ENCODE assay signal across 1 cellular context in the genomic region with DNA sequence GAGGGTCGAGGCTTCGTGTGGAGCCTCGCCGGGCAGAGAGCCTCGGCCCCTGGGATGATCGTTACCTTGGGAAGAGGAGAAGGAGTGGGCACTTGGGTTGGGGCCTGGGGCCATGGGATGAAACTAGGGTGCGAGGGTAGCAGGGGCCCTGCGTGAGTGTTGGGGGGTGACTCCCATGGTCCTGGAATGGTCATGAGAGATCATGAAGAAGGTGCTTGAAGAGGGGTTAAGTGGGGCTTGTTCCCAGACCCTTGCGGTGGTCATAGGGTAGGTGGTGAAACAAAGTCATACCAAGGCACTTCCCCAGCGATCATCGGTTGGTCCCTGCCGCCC.
TF ChIP-seq lines count a peak whose summit lies in the region.

No MANE protein-coding gene starts in this region.

TF ChIP-seq in K562, 482 proteins besides CTCF, POLR2A, EP300 and RAD21 (continued from another document and continues in another):
- TF ChIP-seq, protein P1, sequence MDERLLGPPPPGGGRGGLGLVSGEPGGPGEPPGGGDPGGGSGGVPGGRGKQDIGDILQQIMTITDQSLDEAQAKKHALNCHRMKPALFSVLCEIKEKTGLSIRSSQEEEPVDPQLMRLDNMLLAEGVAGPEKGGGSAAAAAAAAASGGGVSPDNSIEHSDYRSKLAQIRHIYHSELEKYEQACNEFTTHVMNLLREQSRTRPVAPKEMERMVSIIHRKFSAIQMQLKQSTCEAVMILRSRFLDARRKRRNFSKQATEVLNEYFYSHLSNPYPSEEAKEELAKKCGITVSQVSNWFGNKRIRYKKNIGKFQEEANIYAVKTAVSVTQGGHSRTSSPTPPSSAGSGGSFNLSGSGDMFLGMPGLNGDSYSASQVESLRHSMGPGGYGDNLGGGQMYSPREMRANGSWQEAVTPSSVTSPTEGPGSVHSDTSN (CRISPR knock-in tag; IDR thresholded peaks at IDR 0.05; ENCODE audit: low read depth) = no peak
- TF ChIP-seq, protein P1 (tag; conservative IDR thresholded peaks at IDR 0.05; ENCODE audit: low read depth) = no peak
- TF ChIP-seq SIN3B (IDR thresholded peaks at IDR 0.05; ENCODE audit: low read depth) = no peak; the same call in 1 of the 2 replicates
- no peak for TF ChIP-seq SMARCA4 (IDR thresholded peaks at IDR 0.05)
- no peak for TF ChIP-seq NUFIP1 (IDR thresholded peaks at IDR 0.05; ENCODE audit: partially characterized antibody)
- TF ChIP-seq DMBX1 (CRISPR knock-in tag; IDR thresholded peaks at IDR 0.05; ENCODE audit: borderline replicate concordance) = no peak
- no peak for TF ChIP-seq RCOR1 (IDR thresholded peaks at IDR 0.05; ENCODE audit: borderline replicate concordance in 1 of 2, low read depth in 2 of 2, low read length in 2 of 2)
- TF ChIP-seq HNRNPL (IDR thresholded peaks at IDR 0.05; ENCODE audit: low read depth, low read length) = no peak
- TF ChIP-seq, protein P2, sequence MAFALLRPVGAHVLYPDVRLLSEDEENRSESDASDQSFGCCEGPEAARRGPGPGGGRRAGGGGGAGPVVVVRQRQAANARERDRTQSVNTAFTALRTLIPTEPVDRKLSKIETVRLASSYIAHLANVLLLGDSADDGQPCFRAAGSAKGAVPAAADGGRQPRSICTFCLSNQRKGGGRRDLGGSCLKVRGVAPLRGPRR (CRISPR knock-in tag; IDR thresholded peaks at IDR 0.05) = peak; percentile 57; the same call in 1 of the 2 replicates
- TF ChIP-seq ZNF232 (CRISPR knock-in tag; IDR thresholded peaks at IDR 0.05) = no peak
- TF ChIP-seq ZBTB7A (IDR thresholded peaks at IDR 0.05; ENCODE audit: borderline replicate concordance, control insufficient read depth, low read depth, low read length) = no peak
- TF ChIP-seq, protein P3, sequence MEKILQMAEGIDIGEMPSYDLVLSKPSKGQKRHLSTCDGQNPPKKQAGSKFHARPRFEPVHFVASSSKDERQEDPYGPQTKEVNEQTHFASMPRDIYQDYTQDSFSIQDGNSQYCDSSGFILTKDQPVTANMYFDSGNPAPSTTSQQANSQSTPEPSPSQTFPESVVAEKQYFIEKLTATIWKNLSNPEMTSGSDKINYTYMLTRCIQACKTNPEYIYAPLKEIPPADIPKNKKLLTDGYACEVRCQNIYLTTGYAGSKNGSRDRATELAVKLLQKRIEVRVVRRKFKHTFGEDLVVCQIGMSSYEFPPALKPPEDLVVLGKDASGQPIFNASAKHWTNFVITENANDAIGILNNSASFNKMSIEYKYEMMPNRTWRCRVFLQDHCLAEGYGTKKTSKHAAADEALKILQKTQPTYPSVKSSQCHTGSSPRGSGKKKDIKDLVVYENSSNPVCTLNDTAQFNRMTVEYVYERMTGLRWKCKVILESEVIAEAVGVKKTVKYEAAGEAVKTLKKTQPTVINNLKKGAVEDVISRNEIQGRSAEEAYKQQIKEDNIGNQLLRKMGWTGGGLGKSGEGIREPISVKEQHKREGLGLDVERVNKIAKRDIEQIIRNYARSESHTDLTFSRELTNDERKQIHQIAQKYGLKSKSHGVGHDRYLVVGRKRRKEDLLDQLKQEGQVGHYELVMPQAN (IDR thresholded peaks at IDR 0.05; ENCODE audit: borderline replicate concordance) = peak; percentile 42; the same call in 1 of the 2 replicates
- TF ChIP-seq, protein P4, sequence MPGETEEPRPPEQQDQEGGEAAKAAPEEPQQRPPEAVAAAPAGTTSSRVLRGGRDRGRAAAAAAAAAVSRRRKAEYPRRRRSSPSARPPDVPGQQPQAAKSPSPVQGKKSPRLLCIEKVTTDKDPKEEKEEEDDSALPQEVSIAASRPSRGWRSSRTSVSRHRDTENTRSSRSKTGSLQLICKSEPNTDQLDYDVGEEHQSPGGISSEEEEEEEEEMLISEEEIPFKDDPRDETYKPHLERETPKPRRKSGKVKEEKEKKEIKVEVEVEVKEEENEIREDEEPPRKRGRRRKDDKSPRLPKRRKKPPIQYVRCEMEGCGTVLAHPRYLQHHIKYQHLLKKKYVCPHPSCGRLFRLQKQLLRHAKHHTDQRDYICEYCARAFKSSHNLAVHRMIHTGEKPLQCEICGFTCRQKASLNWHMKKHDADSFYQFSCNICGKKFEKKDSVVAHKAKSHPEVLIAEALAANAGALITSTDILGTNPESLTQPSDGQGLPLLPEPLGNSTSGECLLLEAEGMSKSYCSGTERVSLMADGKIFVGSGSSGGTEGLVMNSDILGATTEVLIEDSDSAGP (CRISPR knock-in tag; IDR thresholded peaks at IDR 0.05) = 0 out of 2 replicates have a peak, but pooled peaks have one; percentile 29
- TF ChIP-seq, protein P5, sequence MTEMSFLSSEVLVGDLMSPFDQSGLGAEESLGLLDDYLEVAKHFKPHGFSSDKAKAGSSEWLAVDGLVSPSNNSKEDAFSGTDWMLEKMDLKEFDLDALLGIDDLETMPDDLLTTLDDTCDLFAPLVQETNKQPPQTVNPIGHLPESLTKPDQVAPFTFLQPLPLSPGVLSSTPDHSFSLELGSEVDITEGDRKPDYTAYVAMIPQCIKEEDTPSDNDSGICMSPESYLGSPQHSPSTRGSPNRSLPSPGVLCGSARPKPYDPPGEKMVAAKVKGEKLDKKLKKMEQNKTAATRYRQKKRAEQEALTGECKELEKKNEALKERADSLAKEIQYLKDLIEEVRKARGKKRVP (CRISPR knock-in tag; IDR thresholded peaks at IDR 0.05) = no peak
- peak; percentile 47; the same call in 1 of the 2 replicates for TF ChIP-seq ATF7 (IDR thresholded peaks at IDR 0.05)
- TF ChIP-seq XRCC5 (IDR thresholded peaks at IDR 0.05; ENCODE audit: low read depth, low read length) = no peak
- TF ChIP-seq, protein P6, sequence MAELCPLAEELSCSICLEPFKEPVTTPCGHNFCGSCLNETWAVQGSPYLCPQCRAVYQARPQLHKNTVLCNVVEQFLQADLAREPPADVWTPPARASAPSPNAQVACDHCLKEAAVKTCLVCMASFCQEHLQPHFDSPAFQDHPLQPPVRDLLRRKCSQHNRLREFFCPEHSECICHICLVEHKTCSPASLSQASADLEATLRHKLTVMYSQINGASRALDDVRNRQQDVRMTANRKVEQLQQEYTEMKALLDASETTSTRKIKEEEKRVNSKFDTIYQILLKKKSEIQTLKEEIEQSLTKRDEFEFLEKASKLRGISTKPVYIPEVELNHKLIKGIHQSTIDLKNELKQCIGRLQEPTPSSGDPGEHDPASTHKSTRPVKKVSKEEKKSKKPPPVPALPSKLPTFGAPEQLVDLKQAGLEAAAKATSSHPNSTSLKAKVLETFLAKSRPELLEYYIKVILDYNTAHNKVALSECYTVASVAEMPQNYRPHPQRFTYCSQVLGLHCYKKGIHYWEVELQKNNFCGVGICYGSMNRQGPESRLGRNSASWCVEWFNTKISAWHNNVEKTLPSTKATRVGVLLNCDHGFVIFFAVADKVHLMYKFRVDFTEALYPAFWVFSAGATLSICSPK (IDR thresholded peaks at IDR 0.05; ENCODE audit: borderline replicate concordance) = no peak
- no peak for TF ChIP-seq KAT7 (CRISPR knock-in tag; IDR thresholded peaks at IDR 0.05; ENCODE audit: borderline replicate concordance)
- TF ChIP-seq, protein P7, sequence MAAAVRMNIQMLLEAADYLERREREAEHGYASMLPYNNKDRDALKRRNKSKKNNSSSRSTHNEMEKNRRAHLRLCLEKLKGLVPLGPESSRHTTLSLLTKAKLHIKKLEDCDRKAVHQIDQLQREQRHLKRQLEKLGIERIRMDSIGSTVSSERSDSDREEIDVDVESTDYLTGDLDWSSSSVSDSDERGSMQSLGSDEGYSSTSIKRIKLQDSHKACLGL (CRISPR knock-in tag; IDR thresholded peaks at IDR 0.05; ENCODE audit: borderline replicate concordance, poor library complexity, severe bottlenecking) = no peak
- no peak for TF ChIP-seq SREBF2 (CRISPR knock-in tag; IDR thresholded peaks at IDR 0.05)
- TF ChIP-seq CC2D1A (IDR thresholded peaks at IDR 0.05) = no peak
- TF ChIP-seq SIN3A (IDR thresholded peaks at IDR 0.05; ENCODE audit: borderline replicate concordance in 2 of 2, control insufficient read depth in 1 of 2, low read depth in 2 of 2, low read length in 2 of 2) = no peak
- TF ChIP-seq ZFPM2 (CRISPR knock-in tag; IDR thresholded peaks at IDR 0.05) = no peak
- no peak for TF ChIP-seq SMARCA5 (IDR thresholded peaks at IDR 0.05)
- TF ChIP-seq, protein P8, sequence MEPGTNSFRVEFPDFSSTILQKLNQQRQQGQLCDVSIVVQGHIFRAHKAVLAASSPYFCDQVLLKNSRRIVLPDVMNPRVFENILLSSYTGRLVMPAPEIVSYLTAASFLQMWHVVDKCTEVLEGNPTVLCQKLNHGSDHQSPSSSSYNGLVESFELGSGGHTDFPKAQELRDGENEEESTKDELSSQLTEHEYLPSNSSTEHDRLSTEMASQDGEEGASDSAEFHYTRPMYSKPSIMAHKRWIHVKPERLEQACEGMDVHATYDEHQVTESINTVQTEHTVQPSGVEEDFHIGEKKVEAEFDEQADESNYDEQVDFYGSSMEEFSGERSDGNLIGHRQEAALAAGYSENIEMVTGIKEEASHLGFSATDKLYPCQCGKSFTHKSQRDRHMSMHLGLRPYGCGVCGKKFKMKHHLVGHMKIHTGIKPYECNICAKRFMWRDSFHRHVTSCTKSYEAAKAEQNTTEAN (CRISPR knock-in tag; IDR thresholded peaks at IDR 0.05) = no peak
- 0 out of 2 replicates have a peak, but pooled peaks have one; percentile 39 for TF ChIP-seq ZNF445 (CRISPR knock-in tag; IDR thresholded peaks at IDR 0.05; ENCODE audit: low read depth)
- TF ChIP-seq TCF3 (CRISPR knock-in tag; IDR thresholded peaks at IDR 0.05) = no peak
- no peak for TF ChIP-seq LEF1 (IDR thresholded peaks at IDR 0.05)
- TF ChIP-seq ZNF23 (CRISPR knock-in tag; IDR thresholded peaks at IDR 0.05) = no peak
- no peak for TF ChIP-seq CBX1 (IDR thresholded peaks at IDR 0.05; ENCODE audit: low read depth)
- no peak for TF ChIP-seq GTF2A2 (tag; IDR thresholded peaks at IDR 0.05)
- TF ChIP-seq ELF4 (CRISPR knock-in tag; IDR thresholded peaks at IDR 0.05) = 0 out of 2 replicates have a peak, but pooled peaks have one; percentile 41
- no peak for TF ChIP-seq TAF9B (IDR thresholded peaks at IDR 0.05; ENCODE audit: partially characterized antibody)
- TF ChIP-seq, protein P9, sequence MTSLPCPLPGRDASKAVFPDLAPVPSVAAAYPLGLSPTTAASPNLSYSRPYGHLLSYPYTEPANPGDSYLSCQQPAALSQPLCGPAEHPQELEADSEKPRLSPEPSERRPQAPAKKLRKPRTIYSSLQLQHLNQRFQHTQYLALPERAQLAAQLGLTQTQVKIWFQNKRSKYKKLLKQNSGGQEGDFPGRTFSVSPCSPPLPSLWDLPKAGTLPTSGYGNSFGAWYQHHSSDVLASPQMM (CRISPR knock-in tag; IDR thresholded peaks at IDR 0.05) = no peak
- no peak for TF ChIP-seq ZNF140 (CRISPR knock-in tag; IDR thresholded peaks at IDR 0.05)
- peak; percentile 3 for TF ChIP-seq NEUROD1 (IDR thresholded peaks at IDR 0.05; ENCODE audit: borderline replicate concordance, low read depth, low read length, partially characterized antibody)
- no peak for TF ChIP-seq BHLHE40 (IDR thresholded peaks at IDR 0.05; ENCODE audit: low read length)
- TF ChIP-seq, protein P10, sequence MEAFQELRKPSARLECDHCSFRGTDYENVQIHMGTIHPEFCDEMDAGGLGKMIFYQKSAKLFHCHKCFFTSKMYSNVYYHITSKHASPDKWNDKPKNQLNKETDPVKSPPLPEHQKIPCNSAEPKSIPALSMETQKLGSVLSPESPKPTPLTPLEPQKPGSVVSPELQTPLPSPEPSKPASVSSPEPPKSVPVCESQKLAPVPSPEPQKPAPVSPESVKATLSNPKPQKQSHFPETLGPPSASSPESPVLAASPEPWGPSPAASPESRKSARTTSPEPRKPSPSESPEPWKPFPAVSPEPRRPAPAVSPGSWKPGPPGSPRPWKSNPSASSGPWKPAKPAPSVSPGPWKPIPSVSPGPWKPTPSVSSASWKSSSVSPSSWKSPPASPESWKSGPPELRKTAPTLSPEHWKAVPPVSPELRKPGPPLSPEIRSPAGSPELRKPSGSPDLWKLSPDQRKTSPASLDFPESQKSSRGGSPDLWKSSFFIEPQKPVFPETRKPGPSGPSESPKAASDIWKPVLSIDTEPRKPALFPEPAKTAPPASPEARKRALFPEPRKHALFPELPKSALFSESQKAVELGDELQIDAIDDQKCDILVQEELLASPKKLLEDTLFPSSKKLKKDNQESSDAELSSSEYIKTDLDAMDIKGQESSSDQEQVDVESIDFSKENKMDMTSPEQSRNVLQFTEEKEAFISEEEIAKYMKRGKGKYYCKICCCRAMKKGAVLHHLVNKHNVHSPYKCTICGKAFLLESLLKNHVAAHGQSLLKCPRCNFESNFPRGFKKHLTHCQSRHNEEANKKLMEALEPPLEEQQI (IDR thresholded peaks at IDR 0.05) = no peak
- no peak for TF ChIP-seq TCFL5 (CRISPR knock-in tag; conservative IDR thresholded peaks at IDR 0.05)
- TF ChIP-seq CAMTA2 (CRISPR knock-in tag; conservative IDR thresholded peaks at IDR 0.05) = no peak
- TF ChIP-seq, protein P11, sequence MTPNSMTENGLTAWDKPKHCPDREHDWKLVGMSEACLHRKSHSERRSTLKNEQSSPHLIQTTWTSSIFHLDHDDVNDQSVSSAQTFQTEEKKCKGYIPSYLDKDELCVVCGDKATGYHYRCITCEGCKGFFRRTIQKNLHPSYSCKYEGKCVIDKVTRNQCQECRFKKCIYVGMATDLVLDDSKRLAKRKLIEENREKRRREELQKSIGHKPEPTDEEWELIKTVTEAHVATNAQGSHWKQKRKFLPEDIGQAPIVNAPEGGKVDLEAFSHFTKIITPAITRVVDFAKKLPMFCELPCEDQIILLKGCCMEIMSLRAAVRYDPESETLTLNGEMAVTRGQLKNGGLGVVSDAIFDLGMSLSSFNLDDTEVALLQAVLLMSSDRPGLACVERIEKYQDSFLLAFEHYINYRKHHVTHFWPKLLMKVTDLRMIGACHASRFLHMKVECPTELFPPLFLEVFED (CRISPR knock-in tag; conservative IDR thresholded peaks at IDR 0.05) = no peak
- TF ChIP-seq TAF7 (tag; IDR thresholded peaks at IDR 0.05) = peak; percentile 72; the same call in 1 of the 2 replicates
- TF ChIP-seq ZKSCAN1 (IDR thresholded peaks at IDR 0.05; ENCODE audit: low read depth, low read length) = no peak
- no peak for TF ChIP-seq C11orf30 (IDR thresholded peaks at IDR 0.05; ENCODE audit: low read depth)
- no peak for TF ChIP-seq POLR3G (IDR thresholded peaks at IDR 0.05; ENCODE audit: extremely low read depth, insufficient read length, insufficient replicate concordance)
- TF ChIP-seq, protein P12, sequence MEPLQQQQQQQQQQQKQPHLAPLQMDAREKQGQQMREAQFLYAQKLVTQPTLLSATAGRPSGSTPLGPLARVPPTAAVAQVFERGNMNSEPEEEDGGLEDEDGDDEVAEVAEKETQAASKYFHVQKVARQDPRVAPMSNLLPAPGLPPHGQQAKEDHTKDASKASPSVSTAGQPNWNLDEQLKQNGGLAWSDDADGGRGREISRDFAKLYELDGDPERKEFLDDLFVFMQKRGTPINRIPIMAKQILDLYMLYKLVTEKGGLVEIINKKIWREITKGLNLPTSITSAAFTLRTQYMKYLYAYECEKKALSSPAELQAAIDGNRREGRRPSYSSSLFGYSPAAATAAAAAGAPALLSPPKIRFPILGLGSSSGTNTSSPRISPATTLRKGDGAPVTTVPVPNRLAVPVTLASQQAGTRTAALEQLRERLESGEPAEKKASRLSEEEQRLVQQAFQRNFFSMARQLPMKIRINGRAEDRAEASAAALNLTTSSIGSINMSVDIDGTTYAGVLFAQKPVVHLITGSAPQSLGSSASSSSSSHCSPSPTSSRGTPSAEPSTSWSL (CRISPR knock-in tag; IDR thresholded peaks at IDR 0.05; ENCODE audit: borderline replicate concordance) = 0 out of 2 replicates have a peak, but pooled peaks have one; percentile 30
